ENCODE assay signal across 8 cellular contexts in the genomic region with DNA sequence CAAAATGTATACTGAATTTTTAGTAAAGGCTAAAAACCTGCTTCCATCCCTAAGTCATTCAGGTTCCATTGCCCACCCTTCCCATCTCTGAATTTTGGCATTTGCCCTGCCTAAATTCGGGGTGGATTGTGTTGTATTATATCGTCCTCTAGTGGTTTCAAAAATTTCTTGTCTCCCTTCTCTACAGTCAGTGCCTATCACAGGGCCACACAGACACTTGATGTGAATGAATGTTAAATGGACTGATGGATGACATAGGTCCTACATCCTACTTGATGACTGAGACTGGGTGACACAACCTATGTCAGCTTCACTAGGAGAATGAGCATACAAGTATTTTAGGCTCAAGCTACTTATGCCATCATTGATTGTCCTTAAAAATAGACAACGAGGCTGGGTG. TPM values are rescaled to one million over a fixed set of nuclear protein-coding genes. Genes with fewer than 3 reads are reported as not detected.
DNase-seq lines count a peak whose midpoint lies in the region; ATAC-seq, FAIRE-seq and TF ChIP-seq lines count a peak whose summit lies in the region.

No MANE protein-coding gene starts in this region.

- H3K27me3 ChIP-seq in heart left ventricle (no peaks in the 10 kb centered on the region), right cardiac atrium (ENCODE audit: control insufficient read depth, insufficient read depth) (no peaks in the 10 kb centered on the region)

- H3K36me3 ChIP-seq in heart left ventricle = no peaks in the 10 kb centered on the region

- H3K9me3 ChIP-seq in heart left ventricle (no peaks in the 10 kb centered on the region), right cardiac atrium (ENCODE audit: control insufficient read depth, low read length) (no peaks in the 10 kb centered on the region)

- H3K27ac ChIP-seq in heart left ventricle = no peak overlapping the region
- no peak overlapping the region for H3K27ac ChIP-seq in right cardiac atrium (ENCODE audit: low read length)

- intact Hi-C loops in heart left ventricle (cut with DNase I) (loop anchor here in 3 of 10 donors (10.0 kb wide), 4 partner anchors 47 to 317 kb away; a partner anchor contains a TSS), right cardiac atrium (cut with DNase I) (loop anchor here in 1 of 4 donors (10.0 kb wide), 1 partner anchor 287 kb away; a partner anchor contains a TSS)

- ATAC-seq in heart left ventricle (peak in 2 of 4 donors; percentile 29 to 49), right cardiac atrium (no peak)

- H3K4me3 ChIP-seq in heart left ventricle (no peak overlapping the region), right cardiac atrium (ENCODE audit: low read length) (no peak overlapping the region), fibroblast of pulmonary artery (replicated peaks; ENCODE audit: low read depth, low read length) (no peak overlapping the region)

- TF ChIP-seq POLR2A in heart left ventricle (IDR thresholded peaks at IDR 0.05) = no peak

- FAIRE-seq in urothelium cell line (lab: Jason Lieb, UNC) = no peak

- peak in 8 of 12 donors; percentile 7 to 38 (median 14) for TF ChIP-seq CTCF in heart left ventricle (IDR thresholded peaks at IDR 0.05)
- TF ChIP-seq CTCF in fibroblast of pulmonary artery (IDR thresholded peaks at IDR 0.05; ENCODE audit: low read length, missing control alignments) = peak; percentile 29

- no peak for DNase-seq in heart left ventricle
- no peak for DNase-seq in right cardiac atrium
- DNase-seq in RPMI7951 (ENCODE audit: low read depth) = peak; percentile 15
- no peak for DNase-seq in fibroblast of pulmonary artery (ENCODE audit: low read depth)
- peak; percentile 21 for DNase-seq in urothelium cell line (ENCODE audit: low spot score)
- no peak for DNase-seq in CD1c-positive myeloid dendritic cell (ENCODE audit: extremely low spot score)
- DNase-seq in stimulated activated CD4-positive, alpha-beta T cell treated with anti-CD3 and anti-CD28 coated beads, Interleukin-2, amount 100 ng/mL, for 24 hours = no peak
- DNase-seq in NOMO-1 treated with DMSO at 0.1 percent for 48 hours (lab: John Stamatoyannopoulos, UW; ENCODE audit: unreplicated experiment) = no peak

- WGBS in heart left ventricle, 4 donors = 12 to 44% (median 35%) methylated on average over 3 of the region's 3 CpGs
- WGBS in right cardiac atrium = 13% methylated on average over 3 of the region's 3 CpGs

- H3K4me1 ChIP-seq in heart left ventricle = peaks cover 0 to 6% (median 0%) of the 10 kb centered on the region in 12 donors
- no peaks in the 10 kb centered on the region for H3K4me1 ChIP-seq in right cardiac atrium (ENCODE audit: control insufficient read depth, insufficient read depth, low read length)

RNA-seq across cellular contexts. Expression of a gene that starts 45.6 kb away (rescaled TPM):
- total RNA-seq in heart left ventricle (10 to 100 TPM; 26.9 to 44.3 (median 30.0) TPM), right cardiac atrium (10 to 100 TPM; 40.6 to 59.1 (median 55.5) TPM)
- polyA plus RNA-seq in heart left ventricle (10 to 100 TPM; 21.0 to 23.4 TPM), right cardiac atrium (32.5 TPM)
- 44.1 and 48.8 TPM in 2 replicates for total RNA-seq in RPMI7951 (2014; rRNA removed; shearing (Covaris generic))

Comparison
In these comparisons a context has a peak if more than half of its experiments do, and no peak if none do; other contexts are left out.
1. DNase-seq: peak in RPMI7951 (single experiment) and urothelium cell line (single experiment); none in heart left ventricle (0 of 5), right cardiac atrium (0 of 3), fibroblast of pulmonary artery (single experiment), CD1c-positive myeloid dendritic cell (single experiment), stimulated activated CD4-positive, alpha-beta T cell treated with anti-CD3 and anti-CD28 coated beads, Interleukin-2, amount 100 ng/mL, for 24 hours (0 of 2) and NOMO-1 treated with DMSO at 0.1 percent for 48 hours (single experiment).